Comparison of ENCODE assay signal across 35 cellular contexts in the genomic region with DNA sequence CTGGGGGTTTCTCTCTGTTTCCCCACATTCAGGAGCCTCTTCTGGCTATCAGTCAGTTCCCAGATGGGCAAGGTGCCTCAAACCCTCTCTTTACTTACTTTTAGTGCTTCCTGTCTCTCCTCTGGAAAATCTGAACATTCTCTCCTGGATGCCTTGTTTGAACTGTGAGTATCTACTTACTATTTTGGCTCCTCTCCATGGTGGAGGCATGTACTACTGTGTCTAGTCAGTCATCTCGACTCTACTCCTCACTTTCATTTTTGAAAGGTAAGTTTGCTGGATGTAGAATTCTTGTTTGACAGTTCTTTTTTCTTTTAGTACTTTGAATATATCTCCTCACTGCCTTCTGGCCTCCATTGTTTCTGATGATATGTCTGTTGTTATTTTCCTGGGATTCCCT.
"Had no signal": no experiment of that assay in that cellular context is flagged by ENCODE, and none has a peak within 500 bp of the region (broad histone marks: within the 10 kb centered on the region; RNA-seq: fewer than 3 reads in every experiment).

No MANE protein-coding gene starts in this region.

- H3K9me3 Mint-ChIP-seq: activated CD8-positive, alpha-beta T cell treated with anti-CD3 and anti-CD28 coated beads for 36 hours; activated T-helper 17 cell treated with anti-CD3 and anti-CD28 coated beads, Interleukin-2, amount 50 U/mL, for 72 hours; T-helper 1 cell treated with Interleukin-12 subunit alpha and Interleukin-12 subunit beta and Interleukin-4 antibody, amounts not matched to agents 30 μg/mL and 1 μg/mL, for 36 hours; T-helper 2 cell treated with Interferon-gamma antibody and Interleukin-4, amounts not matched to agents 5 μg/mL and 100 μg/mL, for 36 hours had no signal

- H3K36me3 Mint-ChIP-seq: activated naive CD8-positive, alpha-beta T cell treated with anti-CD3 and anti-CD28 coated beads for 36 hours had no signal

- H3K4me3 ChIP-seq: SJSA1 had no signal

- H3K4me1 ChIP-seq: SJSA1 had no signal

- DNase-seq: activated CD4-positive, alpha-beta T cell treated with anti-CD3 and anti-CD28 coated beads, Interleukin-2, amount 10 ng/mL, durations not matched to agents 24 days and 14 days; activated CD4-positive, alpha-beta T cell treated with anti-CD3 and anti-CD28 coated beads, Interleukin-2, amount 50 U/mL, for 4 hours; activated CD8-positive, alpha-beta T cell treated with anti-CD3 and anti-CD28 coated beads for 36 hours; activated effector memory CD4-positive, alpha-beta T cell treated with anti-CD3 and anti-CD28 coated beads, Interleukin-2, amount 50 U/mL, for 16 hours; activated naive CD4-positive, alpha-beta T cell; activated naive CD4-positive, alpha-beta T cell treated with anti-CD3 and anti-CD28 coated beads, Interleukin-2, amount 50 U/mL, for 16 hours; activated naive CD8-positive, alpha-beta T cell treated with anti-CD3 and anti-CD28 coated beads for 36 hours; activated T-cell treated with anti-CD3 and anti-CD28 coated beads, Interleukin-2, amount 50 U/mL, for 1 hour; activated T-cell treated with anti-CD3 and anti-CD28 coated beads, Interleukin-2, amount 50 U/mL, for 72 hours; amniotic stem cell; aorta; caudate nucleus; cerebellar nuclear complex; cortex of kidney; Kasumi-1; MM.1S; MV-4-11; NCI-H1092 treated with DMSO at 0.1 percent for 48 hours; NCI-H1417; NCI-H146; NCI-H187; NCI-H2029 treated with DMSO at 0.1 percent for 48 hours; NCI-H2107; NCI-H226; NCI-H446 treated with DMSO at 0.1 percent for 48 hours; NCI-H524; NCI-H69; OCI-M1; RPMI8226; SHP77 treated with DMSO at 0.1 percent for 48 hours; SK-N-SH had no signal

- H3K4me1 Mint-ChIP-seq: activated CD4-positive, alpha-beta T cell treated with anti-CD3 and anti-CD28 coated beads, Interleukin-2, amount 10 ng/mL, durations not matched to agents 24 days and 14 days; activated naive CD8-positive, alpha-beta T cell treated with anti-CD3 and anti-CD28 coated beads for 36 hours; activated T-helper 17 cell treated with anti-CD3 and anti-CD28 coated beads, Interleukin-2, amount 50 U/mL, for 72 hours had no signal

- H3K27ac ChIP-seq: SJSA1 had no signal

- H3K27me3 Mint-ChIP-seq: activated CD4-positive, alpha-beta T cell treated with anti-CD3 and anti-CD28 coated beads, Interleukin-2, amount 10 ng/mL, durations not matched to agents 24 days and 14 days; activated CD8-positive, alpha-beta T cell treated with anti-CD3 and anti-CD28 coated beads for 36 hours; activated naive CD8-positive, alpha-beta T cell treated with anti-CD3 and anti-CD28 coated beads for 36 hours; activated T-helper 17 cell treated with anti-CD3 and anti-CD28 coated beads, Interleukin-2, amount 50 U/mL, for 72 hours had no signal

- H3K4me3 Mint-ChIP-seq: activated CD4-positive, alpha-beta T cell treated with anti-CD3 and anti-CD28 coated beads, Interleukin-2, amount 10 ng/mL, durations not matched to agents 24 days and 14 days; activated CD8-positive, alpha-beta T cell treated with anti-CD3 and anti-CD28 coated beads for 36 hours; activated naive CD8-positive, alpha-beta T cell treated with anti-CD3 and anti-CD28 coated beads for 36 hours; activated T-cell treated with anti-CD3 and anti-CD28 coated beads, Interleukin-2, amount 50 U/mL, for 72 hours; activated T-helper 17 cell treated with anti-CD3 and anti-CD28 coated beads, Interleukin-2, amount 50 U/mL, for 72 hours; T-helper 1 cell treated with Interleukin-12 subunit alpha and Interleukin-12 subunit beta and Interleukin-4 antibody, amounts not matched to agents 30 μg/mL and 1 μg/mL, for 36 hours; T-helper 2 cell treated with Interferon-gamma antibody and Interleukin-4, amounts not matched to agents 5 μg/mL and 100 μg/mL, for 36 hours had no signal

- H3K36me3 ChIP-seq: SJSA1 had no signal

- H3K27ac Mint-ChIP-seq: activated CD4-positive, alpha-beta T cell treated with anti-CD3 and anti-CD28 coated beads, Interleukin-2, amount 10 ng/mL, durations not matched to agents 24 days and 14 days; activated CD8-positive, alpha-beta T cell treated with anti-CD3 and anti-CD28 coated beads for 36 hours; activated naive CD8-positive, alpha-beta T cell treated with anti-CD3 and anti-CD28 coated beads for 36 hours; activated T-cell treated with anti-CD3 and anti-CD28 coated beads, Interleukin-2, amount 50 U/mL, for 72 hours; activated T-helper 17 cell treated with anti-CD3 and anti-CD28 coated beads, Interleukin-2, amount 50 U/mL, for 72 hours; T-helper 1 cell treated with Interleukin-12 subunit alpha and Interleukin-12 subunit beta and Interleukin-4 antibody, amounts not matched to agents 30 μg/mL and 1 μg/mL, for 36 hours; T-helper 2 cell treated with Interferon-gamma antibody and Interleukin-4, amounts not matched to agents 5 μg/mL and 100 μg/mL, for 36 hours had no signal

- H3K9me3 ChIP-seq: SJSA1, SK-N-SH had no signal

- H3K27me3 ChIP-seq: SJSA1 had no signal
